ENCODE assay signal across 16 cellular contexts in the genomic region with DNA sequence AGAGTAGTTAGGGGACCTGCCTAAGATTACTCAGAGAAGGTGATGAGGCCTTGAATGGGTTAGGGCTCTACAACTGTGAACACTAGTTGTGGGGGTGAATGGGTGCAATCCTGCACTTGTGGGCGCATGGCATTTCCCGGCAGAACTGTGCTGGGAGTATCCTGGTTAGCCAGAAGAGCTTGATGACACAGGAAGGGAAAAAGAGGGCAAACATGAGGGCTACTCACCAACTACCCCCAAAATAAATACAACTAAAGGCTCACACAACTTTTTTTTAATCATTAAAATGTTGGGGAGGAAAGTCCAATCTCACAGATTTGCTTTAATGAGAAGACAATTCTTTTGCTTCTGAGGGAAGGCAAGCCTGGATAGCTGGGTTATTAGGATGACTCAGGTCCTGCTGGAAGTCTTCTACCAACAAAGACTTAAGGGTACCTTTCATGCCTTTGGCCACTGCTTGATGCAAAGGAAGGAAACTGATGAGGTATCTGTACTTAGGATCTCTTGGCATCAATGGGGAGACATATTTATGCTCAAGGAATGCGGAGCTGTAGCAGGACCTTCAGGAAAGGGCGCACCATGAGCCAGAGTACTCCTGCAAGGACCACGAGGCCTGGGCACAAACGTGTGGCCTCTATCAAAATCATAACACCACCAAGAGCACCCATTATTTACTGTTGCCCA.
"Had no signal": no experiment of that assay in that cellular context is flagged by ENCODE, and none has a peak within 500 bp of the region (broad histone marks: within the 10 kb centered on the region; RNA-seq: fewer than 3 reads in every experiment).

No MANE protein-coding gene starts in this region.

- DNase-seq: activated CD4-positive, alpha-beta T cell treated with anti-CD3 and anti-CD28 coated beads, Interleukin-2, amount 50 U/mL, for 4 hours; activated gamma-delta T cell treated with Interleukin-2 at 50 U/mL for 16 hours; activated naive CD8-positive, alpha-beta T cell treated with anti-CD3 and anti-CD28 coated beads, Interleukin-2, amount 10 ng/mL, durations not matched to agents 7 days and 5 days; activated T-cell treated with anti-CD3 and anti-CD28 coated beads, Interleukin-2, amount 50 U/mL, for 24 hours; aorta; foreskin melanocyte; heart right ventricle; islet precursor cell; left lung; ovary; stimulated activated CD4-positive, alpha-beta T cell treated with anti-CD3 and anti-CD28 coated beads, Interleukin-15, amount 100 ng/mL, for 24 hours; stimulated activated CD4-positive, alpha-beta T cell treated with anti-CD3 and anti-CD28 coated beads, Interleukin-4, amount 100 ng/mL, for 24 hours; stimulated activated naive CD8-positive, alpha-beta T cell treated with anti-CD3 and anti-CD28 coated beads, Interleukin-15, amount 100 ng/mL, for 72 hours; T-helper 17 cell had no signal

- H3K36me3 ChIP-seq: heart right ventricle, left lung, ovary, thoracic aorta had no signal

- ATAC-seq: activated CD4-positive, CD25-positive, alpha-beta regulatory T cell treated with anti-CD3 and anti-CD28 coated beads, Interleukin-2, amount 50 U/mL, for 24 hours; heart right ventricle; left lung; stimulated activated naive CD8-positive, alpha-beta T cell treated with anti-CD3 and anti-CD28 coated beads, Interleukin-15, amount 100 ng/mL, for 72 hours; T-helper 17 cell had no signal

- H3K4me3 Mint-ChIP-seq: activated naive CD8-positive, alpha-beta T cell treated with anti-CD3 and anti-CD28 coated beads, Interleukin-2, amount 10 ng/mL, durations not matched to agents 7 days and 5 days; activated T-cell treated with anti-CD3 and anti-CD28 coated beads, Interleukin-2, amount 50 U/mL, for 24 hours; stimulated activated naive CD8-positive, alpha-beta T cell treated with anti-CD3 and anti-CD28 coated beads, Interleukin-15, amount 100 ng/mL, for 72 hours; T-helper 17 cell had no signal

- H3K9me3 Mint-ChIP-seq: activated naive CD8-positive, alpha-beta T cell treated with anti-CD3 and anti-CD28 coated beads, Interleukin-2, amount 10 ng/mL, durations not matched to agents 7 days and 5 days; activated T-cell treated with anti-CD3 and anti-CD28 coated beads, Interleukin-2, amount 50 U/mL, for 24 hours; stimulated activated naive CD8-positive, alpha-beta T cell treated with anti-CD3 and anti-CD28 coated beads, Interleukin-15, amount 100 ng/mL, for 72 hours had no signal

- H3K4me3 ChIP-seq: heart right ventricle, left lung, ovary, thoracic aorta had no signal

- H3K36me3 Mint-ChIP-seq: activated naive CD8-positive, alpha-beta T cell treated with anti-CD3 and anti-CD28 coated beads, Interleukin-2, amount 10 ng/mL, durations not matched to agents 7 days and 5 days had no signal

- H3K27me3 Mint-ChIP-seq: activated naive CD8-positive, alpha-beta T cell treated with anti-CD3 and anti-CD28 coated beads, Interleukin-2, amount 10 ng/mL, durations not matched to agents 7 days and 5 days; stimulated activated naive CD8-positive, alpha-beta T cell treated with anti-CD3 and anti-CD28 coated beads, Interleukin-15, amount 100 ng/mL, for 72 hours; T-helper 17 cell had no signal

- H3K27ac ChIP-seq: left lung, ovary, thoracic aorta had no signal

- H3K27me3 ChIP-seq: ovary had no signal

- H3K27ac Mint-ChIP-seq: activated naive CD8-positive, alpha-beta T cell treated with anti-CD3 and anti-CD28 coated beads, Interleukin-2, amount 10 ng/mL, durations not matched to agents 7 days and 5 days; activated T-cell treated with anti-CD3 and anti-CD28 coated beads, Interleukin-2, amount 50 U/mL, for 24 hours; stimulated activated naive CD8-positive, alpha-beta T cell treated with anti-CD3 and anti-CD28 coated beads, Interleukin-15, amount 100 ng/mL, for 72 hours had no signal

- H3K9me3 ChIP-seq: heart right ventricle, left lung, ovary, thoracic aorta had no signal
